ENCODE assay signal across 7 cellular contexts in genomic region chr15:66251790-66252355, GRCh38. TPM values are rescaled to one million over a fixed set of nuclear protein-coding genes. Genes with fewer than 3 reads are reported as not detected.
DNase-seq lines count a peak whose midpoint lies in the region; ATAC-seq, FAIRE-seq and TF ChIP-seq lines count a peak whose summit lies in the region.

No MANE protein-coding gene starts in this region.

- H4K20me1 ChIP-seq in H1 (replicated peaks in 1 of 2; ENCODE audit: control insufficient read depth in 1 of 2, insufficient read depth in 2 of 2, low read length in 2 of 2), result no peaks in the 10 kb centered on the region

- no peak overlapping the region for H3K4ac ChIP-seq in H1 (replicated peaks; ENCODE audit: insufficient read length, low read depth, low read length)

- peaks cover 23% of the 10 kb centered on the region for H3K23me2 ChIP-seq in H1 (ENCODE audit: low read depth, low read length)

- CTCF ChIA-PET in H1 (lab: Charles Lee; ENCODE audit: partially characterized antibody), result interaction anchor here (0.5 to 5.9 kb wide), 14 partner anchors 9 to 594 kb away, joined by 3 to 31 read pairs (median 4); no protein-coding TSS in a partner anchor

- H2AFZ ChIP-seq in H1 (ENCODE audit: low read length), result peak overlapping the region; percentile 54; the same call in 1 of the 2 replicates

- no peak overlapping the region for H3K23ac ChIP-seq in H1 (ENCODE audit: insufficient read length)

- no peak overlapping the region for H4K5ac ChIP-seq in H1 (ENCODE audit: insufficient read length, low read depth, low read length)

- no peaks in the 10 kb centered on the region for H3K79me1 ChIP-seq in H1 (ENCODE audit: low read depth, low read length)

- H3K79me2 ChIP-seq in H1 (ENCODE audit: control insufficient read depth in 1 of 2, insufficient read depth in 2 of 2, low read length in 2 of 2), result no peaks in the 10 kb centered on the region

- no peak overlapping the region for H2AK5ac ChIP-seq in H1 (ENCODE audit: low read depth, low read length)

- no peak overlapping the region for H4K91ac ChIP-seq in H1 (replicated peaks; ENCODE audit: insufficient read length, low read length)

- peak overlapping the region; percentile 96 to 100 for H3K4me2 ChIP-seq in H1 (ENCODE audit: insufficient read depth in 1 of 2, low read depth in 2 of 2, low read length in 2 of 2)

- H3K27me3 ChIP-seq in H1 (replicated peaks in 1 of 4; ENCODE audit: control insufficient read depth in 3 of 4, extremely low read depth in 1 of 4, insufficient read depth in 3 of 4, low read length in 3 of 4) (peaks cover 20 to 62% (median 55%) of the 10 kb centered on the region in 4 experiments), psoas muscle (ENCODE audit: insufficient read depth in 3 of 3, low read length in 2 of 3) (peaks cover 4 to 74% (median 20%) of the 10 kb centered on the region in 3 donors)

- TF ChIP-seq EP300 in H1 (IDR thresholded peaks at IDR 0.05; ENCODE audit: borderline replicate concordance in 1 of 2, low read depth in 2 of 2, low read length in 2 of 2), result no peak

- POLR2A ChIA-PET in H1 (lab: Charles Lee; ENCODE audit: partially characterized antibody), result interaction anchor here (0.7 to 1.4 kb wide), 4 partner anchors 8 to 253 kb away, joined by 3 read pairs; partner anchors contain the start of genes DIS3L, RPL4 and ZWILCH

- FAIRE-seq in H1 (lab: Jason Lieb, UNC), result no peak

- no peak for TF ChIP-seq RAD21 in H1 (IDR thresholded peaks at IDR 0.05 in 1 of 2, conservative IDR thresholded peaks at IDR 0.05 in 1 of 2; ENCODE audit: low read depth in 2 of 2, low read length in 2 of 2)

- H3K27ac ChIP-seq in H1 (ENCODE audit: low read depth, low read length), result no peak overlapping the region
- no peak overlapping the region for H3K27ac ChIP-seq in psoas muscle

- ATAC-seq in psoas muscle, result no peak
- ATAC-seq in HG03025 (IDR thresholded peaks at IDR 0.05; ENCODE audit: low FRiP score, unreplicated experiment), result no peak
- ATAC-seq in HG03520 (IDR thresholded peaks at IDR 0.05; ENCODE audit: unreplicated experiment), result no peak
- no peak for ATAC-seq in HG03108 (IDR thresholded peaks at IDR 0.05; ENCODE audit: unreplicated experiment)

- H3K4me1 ChIP-seq in H1 (replicated peaks in 1 of 4; ENCODE audit: control insufficient read depth in 3 of 4, insufficient read depth in 4 of 4, low read length in 3 of 4), result peaks cover 13 to 24% (median 14%) of the 10 kb centered on the region in 4 experiments
- H3K4me1 ChIP-seq in psoas muscle, result peaks cover 12% of the 10 kb centered on the region

- intact Hi-C loops in psoas muscle (cut with DNase I), result loop anchor here in 1 of 2 donors (5.0 kb wide), 1 partner anchor 35 kb away; no protein-coding TSS in a partner anchor

- H2BK5ac ChIP-seq in H1 (ENCODE audit: low read depth, low read length), result no peak overlapping the region

- DNase-seq in ELF-1 (ENCODE audit: low read depth, low spot score), result peak; percentile 45
- DNase-seq in NCI-H146 treated with DMSO at 0.1 percent for 48 hours (lab: John Stamatoyannopoulos, UW; ENCODE audit: unreplicated experiment), result peak; percentile 40
- DNase-seq in H1 (ENCODE audit: low read depth in 1 of 2, low spot score in 2 of 2), result peak in 1 of 2 experiments; percentile 69
- no peak for DNase-seq in psoas muscle

- WGBS in H1 (ENCODE audit: extremely low coverage in 1 of 2, insufficient coverage in 1 of 2, insufficient read length in 1 of 2, insufficient replicate concordance in 2 of 2, low coverage in 1 of 2, low lambda C conversion rate in 2 of 2, missing lambda C conversion rate in 1 of 2), 2 experiments, result 3% methylated on average over 20 of the region's 41 CpGs; no CpG with 5 or more reads in 1 of the 2 experiments
- WGBS in psoas muscle, 3 donors, result 7 to 9% (median 8%) methylated on average over 34 to 41 of the region's 41 CpGs

- no peak overlapping the region for H2BK120ac ChIP-seq in H1 (replicated peaks; ENCODE audit: low read depth, low read length)

- H3K18ac ChIP-seq in H1 (ENCODE audit: extremely low read depth, low read length), result peak overlapping the region; percentile 15; the same call in 1 of the 2 replicates

- no peak overlapping the region for H2BK15ac ChIP-seq in H1 (ENCODE audit: low read length)

- H2BK20ac ChIP-seq in H1 (ENCODE audit: low read length), result no peak overlapping the region; the same call in 1 of the 2 replicates

- peak overlapping the region; percentile 62 to 88 (median 81) for H3K4me3 ChIP-seq in H1 (ENCODE audit: extremely low read depth in 1 of 4, insufficient read depth in 2 of 4, low read depth in 3 of 4, low read length in 4 of 4)
- peak overlapping the region; percentile 67 for H3K4me3 ChIP-seq in psoas muscle

- H3K36me3 ChIP-seq in H1 (ENCODE audit: control insufficient read depth in 2 of 4, insufficient read depth in 4 of 4, low read length in 3 of 4) (no peaks in the 10 kb centered on the region), psoas muscle (ENCODE audit: insufficient read depth in 1 of 2, low read depth in 1 of 2) (no peaks in the 10 kb centered on the region)

- H3K9me3 ChIP-seq in H1 (ENCODE audit: insufficient read depth in 2 of 2, low read depth in 1 of 2, low read length in 1 of 2) (no peaks in the 10 kb centered on the region), psoas muscle (no peaks in the 10 kb centered on the region)

- TF ChIP-seq POLR2A in H1 (IDR thresholded peaks at IDR 0.05; ENCODE audit: control extremely low read depth in 1 of 2, low read depth in 2 of 2, low read length in 2 of 2), result no peak

- no peak overlapping the region for H3K56ac ChIP-seq in H1 (replicated peaks; ENCODE audit: insufficient read length, low read depth, low read length)

- H3K14ac ChIP-seq in H1 (ENCODE audit: insufficient read length), result no peak overlapping the region

- H3K9ac ChIP-seq in H1 (replicated peaks in 1 of 4; ENCODE audit: extremely low read depth in 1 of 4, low read depth in 3 of 4, low read length in 3 of 4), result no peak overlapping the region

- TF ChIP-seq CTCF in H1 (IDR thresholded peaks at IDR 0.05; ENCODE audit: control extremely low read depth in 1 of 3, insufficient read depth in 1 of 3, low read depth in 1 of 3, low read length in 3 of 3) (no peak), psoas muscle (IDR thresholded peaks at IDR 0.05) (no peak)

- no peak overlapping the region for H4K8ac ChIP-seq in H1 (ENCODE audit: extremely low read depth, insufficient read depth, low read length)

- H2BK12ac ChIP-seq in H1 (ENCODE audit: low read depth, low read length), result peak overlapping the region; percentile 19; the same call in 1 of the 2 replicates

TF ChIP-seq in H1, 55 proteins besides CTCF, POLR2A, EP300 and RAD21 (continues in another document):
- no peak for TF ChIP-seq ATF2 (IDR thresholded peaks at IDR 0.05; ENCODE audit: low read length)
- no peak for TF ChIP-seq ATF3 (IDR thresholded peaks at IDR 0.05; ENCODE audit: insufficient read depth, low read depth, low read length)
- TF ChIP-seq RBBP5 (IDR thresholded peaks at IDR 0.05; ENCODE audit: borderline replicate concordance, low read depth, low read length), result 0 out of 2 replicates have a peak, but pooled peaks have one; percentile 24
- no peak for TF ChIP-seq JUN (IDR thresholded peaks at IDR 0.05; ENCODE audit: low read depth, low read length)
- no peak for TF ChIP-seq GABPA (IDR thresholded peaks at IDR 0.05; ENCODE audit: borderline replicate concordance, insufficient read depth, low read length)
- TF ChIP-seq, protein P1, sequence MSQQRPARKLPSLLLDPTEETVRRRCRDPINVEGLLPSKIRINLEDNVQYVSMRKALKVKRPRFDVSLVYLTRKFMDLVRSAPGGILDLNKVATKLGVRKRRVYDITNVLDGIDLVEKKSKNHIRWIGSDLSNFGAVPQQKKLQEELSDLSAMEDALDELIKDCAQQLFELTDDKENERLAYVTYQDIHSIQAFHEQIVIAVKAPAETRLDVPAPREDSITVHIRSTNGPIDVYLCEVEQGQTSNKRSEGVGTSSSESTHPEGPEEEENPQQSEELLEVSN (IDR thresholded peaks at IDR 0.05), result no peak

RNA-seq across cellular contexts. Expression of gene MEGF11, which starts 1.7 kb away (rescaled TPM):
- total RNA-seq in H1 (2021; fragmentation: NEBNext Ultra II Directional; extraction: Animal tissue kit (Norgen Biotek cat#: 25700)), result 3.5 and 4.4 TPM in 2 replicates
- polyA plus RNA-seq in H1 (2011; rRNA removed) (4.8 and 5.9 TPM in 2 replicates), psoas muscle (under 1 TPM in 2 of 3 donors, not detected in 1; 0.04 to 0.05 TPM)
- polyA plus RNA-seq in H1 (2011; cell fraction: cytosol; rRNA removed), result 4.7 TPM
- polyA plus RNA-seq in H1 (2011; cell fraction: nucleus; rRNA removed), result 15.8 TPM
- polyA plus RNA-seq in H1 (2012, experiment 1 of 2), result 3.2 to 5.2 TPM (median 4.3 TPM) in 4 replicates
- polyA plus RNA-seq in H1 (2012, experiment 2 of 2), result 5.6 TPM
- 1.7 TPM for polyA plus RNA-seq in H1 (2013, experiment 1 of 2)
- 1.7 TPM for polyA plus RNA-seq in H1 (2013, experiment 2 of 2)
- 7.0 and 10.2 TPM in 2 replicates for polyA minus RNA-seq in H1 (2011; rRNA and poly(A)+ RNA removed)
- 6.5 TPM for polyA minus RNA-seq in H1 (2011; cell fraction: cytosol; rRNA and poly(A)+ RNA removed)
- polyA minus RNA-seq in H1 (2011; cell fraction: nucleus; rRNA and poly(A)+ RNA removed), result 12.2 TPM
- not detected for total RNA-seq in psoas muscle

RNA-seq across cellular contexts. Expression of gene DIS3L, which starts 41.5 kb away (rescaled TPM):
- total RNA-seq in H1 (2021; fragmentation: NEBNext Ultra II Directional; extraction: Animal tissue kit (Norgen Biotek cat#: 25700)), result 25.0 and 31.2 TPM in 2 replicates
- polyA plus RNA-seq in H1 (2011; rRNA removed) (5.5 and 8.7 TPM in 2 replicates), psoas muscle (10 to 100 TPM; 11.0 to 41.5 (median 21.8) TPM)
- 9.7 TPM for polyA plus RNA-seq in H1 (2011; cell fraction: cytosol; rRNA removed)
- polyA plus RNA-seq in H1 (2011; cell fraction: nucleus; rRNA removed), result 7.1 TPM
- 16.9 to 26.9 TPM (median 19.2 TPM) in 4 replicates for polyA plus RNA-seq in H1 (2012, experiment 1 of 2)
- polyA plus RNA-seq in H1 (2012, experiment 2 of 2), result 2.1 TPM
- 11.0 TPM for polyA plus RNA-seq in H1 (2013, experiment 1 of 2)
- 10.8 TPM for polyA plus RNA-seq in H1 (2013, experiment 2 of 2)
- 24.3 and 26.7 TPM in 2 replicates for polyA minus RNA-seq in H1 (2011; rRNA and poly(A)+ RNA removed)
- polyA minus RNA-seq in H1 (2011; cell fraction: cytosol; rRNA and poly(A)+ RNA removed), result 14.0 TPM
- polyA minus RNA-seq in H1 (2011; cell fraction: nucleus; rRNA and poly(A)+ RNA removed), result 15.7 TPM
- total RNA-seq in psoas muscle, result 10 to 100 TPM; 27.8 to 38.7 (median 34.9) TPM

Comparison
In these comparisons a context has a peak if more than half of its experiments do, and no peak if none do; other contexts are left out.
1. DNase-seq: peak in ELF-1 (single experiment) and NCI-H146 treated with DMSO at 0.1 percent for 48 hours (single experiment); none in psoas muscle (0 of 2).